Comparison of ENCODE assay signal across 25 cellular contexts in genomic region chr5:91006708-91007107, GRCh38.
"Had no signal": no experiment of that assay in that cellular context is flagged by ENCODE, and none has a peak within 500 bp of the region (broad histone marks: within the 10 kb centered on the region; RNA-seq: fewer than 3 reads in every experiment).

No MANE protein-coding gene starts in this region.

- DNase-seq: activated B cell treated with CpG ODN at 0.5 μM for 24 hours; activated CD4-positive, alpha-beta T cell treated with anti-CD3 and anti-CD28 coated beads for 1 hour; activated CD4-positive, alpha-beta T cell treated with anti-CD3 and anti-CD28 coated beads, Interleukin-2, amount 10 ng/mL, durations not matched to agents 24 days and 14 days; activated CD4-positive, alpha-beta T cell treated with anti-CD3 and anti-CD28 coated beads, Interleukin-2, amount 50 U/mL, for 48 hours; activated CD8-positive, alpha-beta memory T cell treated with anti-CD3 and anti-CD28 coated beads, Interleukin-2, amount 10 ng/mL, durations not matched to agents 7 days and 5 days; activated effector memory CD4-positive, alpha-beta T cell treated with Interleukin-2 at 50 U/mL for 16 hours; activated naive CD4-positive, alpha-beta T cell; activated T-cell treated with anti-CD3 and anti-CD28 coated beads, Interleukin-2, amount 50 U/mL, for 24 hours; aorta; MM.1S; NCI-H1105 treated with DMSO at 0.1 percent for 48 hours; NCI-H146; NCI-H187 treated with DMSO at 0.1 percent for 48 hours; NCI-H2081 treated with DMSO at 0.1 percent for 48 hours; NCI-H2227 treated with DMSO at 0.1 percent for 48 hours; NCI-H446 treated with DMSO at 0.1 percent for 48 hours; NCI-H524 treated with DMSO at 0.1 percent for 48 hours; NCI-H748 treated with DMSO at 0.1 percent for 48 hours; SIG-M5; T-helper 17 cell; T-helper 9 cell had no signal

- H3K4me3 Mint-ChIP-seq: activated B cell treated with CpG ODN at 0.5 μM for 24 hours; activated CD4-positive, alpha-beta T cell treated with anti-CD3 and anti-CD28 coated beads, Interleukin-2, amount 10 ng/mL, durations not matched to agents 24 days and 14 days; activated CD8-positive, alpha-beta memory T cell treated with anti-CD3 and anti-CD28 coated beads, Interleukin-2, amount 10 ng/mL, durations not matched to agents 7 days and 5 days; activated naive CD4-positive, alpha-beta T cell treated with anti-CD3 and anti-CD28 coated beads, Interleukin-2, amount 50 U/mL, for 24 hours; activated T-cell treated with anti-CD3 and anti-CD28 coated beads, Interleukin-2, amount 50 U/mL, for 24 hours; activated T-helper 1 cell treated with anti-CD3 and anti-CD28 coated beads, Interleukin-12 subunit alpha, Interleukin-12 subunit beta, Interleukin-2, Interleukin-4 antibody, amounts not matched to agents 30 ng/mL and 10 ng/mL and 1 ng/mL, durations not matched to agents 14 hours and 24 hours and 36 hours; T-helper 17 cell had no signal

- H3K27ac Mint-ChIP-seq: activated B cell treated with CpG ODN at 0.5 μM for 24 hours; activated CD4-positive, alpha-beta T cell treated with anti-CD3 and anti-CD28 coated beads, Interleukin-2, amount 10 ng/mL, durations not matched to agents 24 days and 14 days; activated CD8-positive, alpha-beta memory T cell treated with anti-CD3 and anti-CD28 coated beads, Interleukin-2, amount 10 ng/mL, durations not matched to agents 7 days and 5 days; activated naive CD4-positive, alpha-beta T cell treated with anti-CD3 and anti-CD28 coated beads, Interleukin-2, amount 50 U/mL, for 24 hours; activated T-cell treated with anti-CD3 and anti-CD28 coated beads, Interleukin-2, amount 50 U/mL, for 24 hours; activated T-helper 1 cell treated with anti-CD3 and anti-CD28 coated beads, Interleukin-12 subunit alpha, Interleukin-12 subunit beta, Interleukin-2, Interleukin-4 antibody, amounts not matched to agents 30 ng/mL and 10 ng/mL and 1 ng/mL, durations not matched to agents 14 hours and 24 hours and 36 hours; T-helper 17 cell had no signal

- H3K4me2 ChIP-seq: KMS-11 had no signal

- ATAC-seq: activated CD8-positive, alpha-beta memory T cell treated with anti-CD3 and anti-CD28 coated beads, Interleukin-2, amount 10 ng/mL, durations not matched to agents 7 days and 5 days; T-helper 17 cell had no signal

- H3K9me3 Mint-ChIP-seq: activated B cell treated with CpG ODN at 0.5 μM for 24 hours; activated CD4-positive, alpha-beta T cell treated with anti-CD3 and anti-CD28 coated beads, Interleukin-2, amount 10 ng/mL, durations not matched to agents 24 days and 14 days; activated naive CD4-positive, alpha-beta T cell treated with anti-CD3 and anti-CD28 coated beads, Interleukin-2, amount 50 U/mL, for 24 hours; activated T-cell treated with anti-CD3 and anti-CD28 coated beads, Interleukin-2, amount 50 U/mL, for 24 hours; activated T-helper 1 cell treated with anti-CD3 and anti-CD28 coated beads, Interleukin-12 subunit alpha, Interleukin-12 subunit beta, Interleukin-2, Interleukin-4 antibody, amounts not matched to agents 30 ng/mL and 10 ng/mL and 1 ng/mL, durations not matched to agents 14 hours and 24 hours and 36 hours had no signal

- H3K36me3 Mint-ChIP-seq: activated CD8-positive, alpha-beta memory T cell treated with anti-CD3 and anti-CD28 coated beads, Interleukin-2, amount 10 ng/mL, durations not matched to agents 7 days and 5 days; activated naive CD4-positive, alpha-beta T cell treated with anti-CD3 and anti-CD28 coated beads, Interleukin-2, amount 50 U/mL, for 24 hours had no signal

- H3K9ac ChIP-seq: KMS-11 had no signal

- H3K4me1 Mint-ChIP-seq: activated B cell treated with CpG ODN at 0.5 μM for 24 hours; activated CD4-positive, alpha-beta T cell treated with anti-CD3 and anti-CD28 coated beads, Interleukin-2, amount 10 ng/mL, durations not matched to agents 24 days and 14 days; activated CD8-positive, alpha-beta memory T cell treated with anti-CD3 and anti-CD28 coated beads, Interleukin-2, amount 10 ng/mL, durations not matched to agents 7 days and 5 days; activated naive CD4-positive, alpha-beta T cell treated with anti-CD3 and anti-CD28 coated beads, Interleukin-2, amount 50 U/mL, for 24 hours; T-helper 17 cell had no signal

- FAIRE-seq: bronchial epithelial cell had no signal

- H3K27ac ChIP-seq: KMS-11 had no signal
